In the genomic region with DNA sequence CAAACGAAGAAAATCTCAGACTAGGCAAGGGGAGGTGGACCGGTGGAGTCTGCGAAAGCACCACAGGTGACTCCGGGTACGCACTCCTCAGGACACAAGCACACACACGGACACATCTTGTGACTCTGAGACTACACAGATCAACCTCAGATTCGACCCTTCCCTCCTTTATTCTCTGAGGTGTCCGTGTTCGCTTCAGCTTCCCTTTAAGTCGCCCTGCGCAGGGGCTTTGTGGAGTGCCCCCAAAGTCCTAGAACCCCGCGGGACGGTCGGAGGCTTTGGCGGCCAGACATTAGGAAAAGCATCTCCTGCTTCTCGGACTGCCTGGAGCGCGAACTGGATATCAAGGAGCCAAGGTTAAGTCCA, we compare ENCODE assay signal across 8 cellular contexts. TPM values are rescaled to one million over a fixed set of nuclear protein-coding genes. Genes with fewer than 3 reads are reported as not detected.
A peak's percentile ranks its signal among the peaks of the same experiment; 100 is the strongest.
DNase-seq lines count a peak whose midpoint lies in the region; ATAC-seq and TF ChIP-seq lines count a peak whose summit lies in the region.

No MANE protein-coding gene starts in this region.

- H3K4me3 ChIP-seq in mucosa of rectum (ENCODE audit: low read length in 2 of 2): peak overlapping the region; percentile 47 to 64

- DNase-seq in activated T-cell treated with anti-CD3 and anti-CD28 coated beads, Interleukin-2, amount 50 U/mL, for 72 hours: no peak
- no peak for DNase-seq in activated T-cell treated with anti-CD3 and anti-CD28 coated beads, Interleukin-2, amount 50 U/mL, for 48 hours
- DNase-seq in cerebellum (ENCODE audit: low spot score): peak; percentile 33
- no peak for DNase-seq in type B pancreatic cell (ENCODE audit: extremely low spot score, unreplicated experiment)
- no peak for DNase-seq in HFFc6
- no peak for DNase-seq in Ammon's horn (ENCODE audit: low spot score)

- no peak overlapping the region for H3K27ac ChIP-seq in mucosa of rectum (ENCODE audit: low read depth in 2 of 2, low read length in 2 of 2)

- no peaks in the 10 kb centered on the region for H3K36me3 ChIP-seq in mucosa of rectum (ENCODE audit: control insufficient read depth in 2 of 2, insufficient read depth in 2 of 2, low read length in 2 of 2)

- no peak overlapping the region for H3K27ac Mint-ChIP-seq in activated T-cell treated with anti-CD3 and anti-CD28 coated beads, Interleukin-2, amount 50 U/mL, for 72 hours
- H3K27ac Mint-ChIP-seq in type B pancreatic cell: no peak overlapping the region
- no peak overlapping the region for H3K27ac Mint-ChIP-seq in HFFc6

- H3K4me1 ChIP-seq in mucosa of rectum (ENCODE audit: control insufficient read depth in 2 of 2, insufficient read depth in 2 of 2, low read length in 2 of 2): peaks cover 0 to 5% of the 10 kb centered on the region in 2 donors

- H3K27me3 ChIP-seq in mucosa of rectum (ENCODE audit: control insufficient read depth in 2 of 2, insufficient read depth in 2 of 2, low read length in 2 of 2): peaks cover 37 to 38% of the 10 kb centered on the region in 2 donors

- TF ChIP-seq CTCF in type B pancreatic cell (conservative IDR thresholded peaks at IDR 0.05) (no peak), HFFc6 (IDR thresholded peaks at IDR 0.05) (no peak)

- peaks cover 12% of the 10 kb centered on the region for H3K4me1 Mint-ChIP-seq in activated T-cell treated with anti-CD3 and anti-CD28 coated beads, Interleukin-2, amount 50 U/mL, for 72 hours (ENCODE audit: low read depth)
- H3K4me1 Mint-ChIP-seq in type B pancreatic cell (ENCODE audit: unreplicated experiment) (peaks cover 10% of the 10 kb centered on the region), HFFc6 (ENCODE audit: low read depth) (peaks cover 11% of the 10 kb centered on the region)

- H3K27me3 Mint-ChIP-seq in activated T-cell treated with anti-CD3 and anti-CD28 coated beads, Interleukin-2, amount 50 U/mL, for 72 hours (ENCODE audit: low read depth): peaks cover 65% of the 10 kb centered on the region
- peaks cover 87% of the 10 kb centered on the region for H3K27me3 Mint-ChIP-seq in type B pancreatic cell
- peaks cover 36% of the 10 kb centered on the region for H3K27me3 Mint-ChIP-seq in HFFc6 (ENCODE audit: insufficient read depth)

- H3K9me3 Mint-ChIP-seq in activated T-cell treated with anti-CD3 and anti-CD28 coated beads, Interleukin-2, amount 50 U/mL, for 72 hours: no peaks in the 10 kb centered on the region
- H3K9me3 Mint-ChIP-seq in type B pancreatic cell: no peaks in the 10 kb centered on the region
- H3K9me3 Mint-ChIP-seq in HFFc6: no peaks in the 10 kb centered on the region

- H3K9me3 ChIP-seq in mucosa of rectum (ENCODE audit: control insufficient read depth in 2 of 2, low read length in 2 of 2): no peaks in the 10 kb centered on the region

- no peak overlapping the region for H3K9ac ChIP-seq in mucosa of rectum (ENCODE audit: low read depth in 1 of 2, low read length in 2 of 2)

- ATAC-seq in activated T-cell treated with anti-CD3 and anti-CD28 coated beads, Interleukin-2, amount 50 U/mL, for 72 hours (replicated peaks in 1 of 2): no peak
- no peak for ATAC-seq in HG03565 (IDR thresholded peaks at IDR 0.05; ENCODE audit: unreplicated experiment)

- no peaks in the 10 kb centered on the region for H3K36me3 Mint-ChIP-seq in activated T-cell treated with anti-CD3 and anti-CD28 coated beads, Interleukin-2, amount 50 U/mL, for 72 hours (ENCODE audit: insufficient read depth in 2 of 2)
- H3K36me3 Mint-ChIP-seq in type B pancreatic cell: no peaks in the 10 kb centered on the region
- no peaks in the 10 kb centered on the region for H3K36me3 Mint-ChIP-seq in HFFc6 (ENCODE audit: low read depth)

- peak overlapping the region; percentile 71 to 72 for H3K4me3 Mint-ChIP-seq in activated T-cell treated with anti-CD3 and anti-CD28 coated beads, Interleukin-2, amount 50 U/mL, for 72 hours
- H3K4me3 Mint-ChIP-seq in type B pancreatic cell (peak overlapping the region; percentile 79), HFFc6 (no peak overlapping the region)

RNA-seq across cellular contexts. Expression of a gene that starts 0.8 kb away (rescaled TPM):
- total RNA-seq in activated T-cell treated with anti-CD3 and anti-CD28 coated beads, Interleukin-2, amount 50 U/mL, for 72 hours: 1 to 10 TPM in 1 of 2 donors, under 1 TPM in 1; 0.42 to 1.0 TPM
- total RNA-seq in cerebellum: 14.9 TPM
- 1.5 and 11.6 TPM in 2 replicates for total RNA-seq in type B pancreatic cell (ENCODE audit: low replicate concordance)
- total RNA-seq in HFFc6 (2021; fragmentation: NEBNext Ultra II Directional; extraction: Animal tissue kit (Norgen Biotek cat#: 25700)): under 1 TPM; 0.21 to 0.54 (median 0.38) TPM
